In genomic region chr10:513393-513792, GRCh38 we compare ENCODE assay signal across 11 cellular contexts.
A peak's percentile ranks its signal among the peaks of the same experiment; 100 is the strongest.
DNase-seq lines count a peak whose midpoint lies in the region; ATAC-seq and TF ChIP-seq lines count a peak whose summit lies in the region.
"Had no signal": no experiment of that assay in that cellular context is flagged by ENCODE, and none has a peak within 500 bp of the region (broad histone marks: within the 10 kb centered on the region; RNA-seq: fewer than 3 reads in every experiment).

No MANE protein-coding gene starts in this region.

- no peaks in the 10 kb centered on the region for H3K27me3 ChIP-seq in gastroesophageal sphincter
- H3K27me3 ChIP-seq in effector memory CD4-positive, alpha-beta T cell (replicated peaks; ENCODE audit: control insufficient read depth, insufficient read depth, low read length, poor library complexity, severe bottlenecking), result no peaks in the 10 kb centered on the region

- H3K27ac ChIP-seq in gastroesophageal sphincter, result peak overlapping the region in 2 of 4 donors; percentile 78 to 86
- H3K27ac ChIP-seq in effector memory CD4-positive, alpha-beta T cell (ENCODE audit: insufficient read depth, low read length, poor library complexity, severe bottlenecking), result no peak overlapping the region

- H3K9me3 ChIP-seq in gastroesophageal sphincter, result no peaks in the 10 kb centered on the region
- H3K9me3 ChIP-seq in effector memory CD4-positive, alpha-beta T cell (ENCODE audit: control insufficient read depth, low read length), result no peaks in the 10 kb centered on the region

- TF ChIP-seq EP300 in gastroesophageal sphincter (IDR thresholded peaks at IDR 0.05), result no peak

- H3K36me3 ChIP-seq in gastroesophageal sphincter, result peaks cover 0 to 5% of the 10 kb centered on the region in 2 donors
- no peaks in the 10 kb centered on the region for H3K36me3 ChIP-seq in effector memory CD4-positive, alpha-beta T cell (ENCODE audit: control insufficient read depth, insufficient read depth, low read length)

- H3K4me1 ChIP-seq in gastroesophageal sphincter, result peaks cover 0 to 92% (median 36%) of the 10 kb centered on the region in 3 donors
- H3K4me1 ChIP-seq in effector memory CD4-positive, alpha-beta T cell (ENCODE audit: control insufficient read depth, insufficient read depth, low read length, poor library complexity, severe bottlenecking), result no peaks in the 10 kb centered on the region

- in situ Hi-C loops in GM13976 (cut with MboI; ENCODE audit: low sequenced_read_pairs, unreplicated experiment), result loop anchor here (25.0 kb wide), 1 partner anchor 274 kb away; no protein-coding TSS in a partner anchor

- intact Hi-C loops in posterior vena cava (cut with DNase I), result loop anchor here in 1 of 2 donors (5.0 to 10.0 kb wide), 2 partner anchors 174 to 271 kb away; partner anchors contain the start of gene DIP2C

- TF ChIP-seq POLR2A in gastroesophageal sphincter (IDR thresholded peaks at IDR 0.05), result no peak

- 83 to 85% methylated on average over 11 to 18 of the region's 18 CpGs for WGBS in gastroesophageal sphincter (ENCODE audit: low coverage in 1 of 2), 2 donors

- ATAC-seq in HG03432 (IDR thresholded peaks at IDR 0.05; ENCODE audit: unreplicated experiment), result peak; percentile 45
- ATAC-seq in esophagus mucosa, result peak; percentile 40
- ATAC-seq in gastroesophageal sphincter, result no peak
- no peak for ATAC-seq in GM18517 (IDR thresholded peaks at IDR 0.05; ENCODE audit: unreplicated experiment)

- DNase-seq in GM13976 (ENCODE audit: low spot score) (peak; percentile 59), posterior vena cava (ENCODE audit: low spot score) (peak; percentile 51), A172 (ENCODE audit: low spot score) (no peak)
- DNase-seq in effector memory CD4-positive, alpha-beta T cell, result no peak
- DNase-seq: effector CD8-positive, alpha-beta T cell; mesendoderm; OCI-M1 had no signal

- no peak for TF ChIP-seq CTCF in GM13976 (IDR thresholded peaks at IDR 0.05; ENCODE audit: borderline replicate concordance, control extremely low read depth, extremely low read depth, insufficient read depth, missing control alignments)
- TF ChIP-seq CTCF in gastroesophageal sphincter (IDR thresholded peaks at IDR 0.05), result no peak

- H3K4me3 ChIP-seq in gastroesophageal sphincter, result no peak overlapping the region
- no peak overlapping the region for H3K4me3 ChIP-seq in effector memory CD4-positive, alpha-beta T cell (ENCODE audit: insufficient read depth, low read depth, low read length, poor library complexity, severe bottlenecking)

Comparison
In these comparisons a context has a peak if more than half of its experiments do, and no peak if none do; other contexts are left out.
1. DNase-seq: peak in GM13976 (single experiment) and posterior vena cava (single experiment); none in effector memory CD4-positive, alpha-beta T cell (0 of 3) and A172 (single experiment).
2. ATAC-seq: peak in HG03432 (single experiment) and esophagus mucosa (single experiment); none in gastroesophageal sphincter (single experiment) and GM18517 (single experiment).